Comparison of ENCODE assay signal across 9 cellular contexts in genomic region chr2:20012282-20013060, GRCh38. TPM values are rescaled to one million over a fixed set of nuclear protein-coding genes. Genes with fewer than 3 reads are reported as not detected.
A peak's percentile ranks its signal among the peaks of the same experiment; 100 is the strongest.
DNase-seq lines count a peak whose midpoint lies in the region; ATAC-seq, FAIRE-seq and TF ChIP-seq lines count a peak whose summit lies in the region.
"Had no signal": no experiment of that assay in that cellular context is flagged by ENCODE, and none has a peak within 500 bp of the region (broad histone marks: within the 10 kb centered on the region; RNA-seq: fewer than 3 reads in every experiment).

Gene MATN3 (minus strand): TSS chr2:20012668. CDS start chr2:20012631, 37 bp downstream.

- peak within 1 kb of the TSS; percentile 94 for H4K91ac ChIP-seq in mesenchymal stem cell (ENCODE audit: low read length)

- H3K79me2 ChIP-seq in PC-3 (ENCODE audit: low read length), result no peaks in the 10 kb centered on the region

- H3K27ac Mint-ChIP-seq in type B pancreatic cell, result peak within 1 kb of the TSS; percentile 65

- peak within 1 kb of the TSS; percentile 93 for H3K4me2 ChIP-seq in PC-3 (ENCODE audit: low read length)
- peak within 1 kb of the TSS; percentile 89 for H3K4me2 ChIP-seq in mesenchymal stem cell (ENCODE audit: low read length, poor library complexity, severe bottlenecking)

- no peaks in the 10 kb centered on the region for H3K27me3 ChIP-seq in PC-3 (ENCODE audit: low read length)
- H3K27me3 ChIP-seq in duodenal mucosa (ENCODE audit: control insufficient read depth in 1 of 2, insufficient read depth in 2 of 2, low read length in 2 of 2), result peaks cover 22 to 23% of the 10 kb centered on the region in 2 donors
- peaks cover 0 to 22% of the 10 kb centered on the region in 2 experiments for H3K27me3 ChIP-seq in mesenchymal stem cell (ENCODE audit: control insufficient read depth in 1 of 2, insufficient read depth in 1 of 2, low read length in 2 of 2)

- H3K9ac ChIP-seq in PC-3 (ENCODE audit: low read length), result peak within 1 kb of the TSS; percentile 53
- H3K9ac ChIP-seq in duodenal mucosa (ENCODE audit: low read depth in 1 of 2, low read length in 2 of 2), result no peak within 1 kb of the TSS
- H3K9ac ChIP-seq in mesenchymal stem cell (ENCODE audit: low read length), result peak within 1 kb of the TSS; percentile 81

- H3K27ac ChIP-seq in PC-3 (ENCODE audit: low read length), result no peak within 1 kb of the TSS
- H3K27ac ChIP-seq in duodenal mucosa (ENCODE audit: low read depth, low read length), result no peak within 1 kb of the TSS
- peak within 1 kb of the TSS; percentile 3 for H3K27ac ChIP-seq in mesenchymal stem cell (ENCODE audit: low read length, poor library complexity, severe bottlenecking)

- DNase-seq in GM12892 (ENCODE audit: insufficient read length) (peak; percentile 25), PC-3 (peak; percentile 59), mesenchymal stem cell (peak; percentile 31), type B pancreatic cell (ENCODE audit: extremely low spot score, unreplicated experiment) (peak; percentile 70), NCI-H2107 treated with DMSO at 0.1 percent for 48 hours (lab: John Stamatoyannopoulos, UW; ENCODE audit: unreplicated experiment) (no peak), GM12891 (ENCODE audit: insufficient read length, low spot score) (no peak)

- H3K79me1 ChIP-seq in mesenchymal stem cell (replicated peaks; ENCODE audit: low read length, poor library complexity, severe bottlenecking), result no peaks in the 10 kb centered on the region

- FAIRE-seq in GM12892 (lab: Jason Lieb, UNC), result no peak
- no peak for FAIRE-seq in GM12891 (lab: Jason Lieb, UNC)

- POLR2A ChIA-PET in PC-3 (lab: Charles Lee; ENCODE audit: unreplicated experiment), result no interaction called here

- H3K23ac ChIP-seq in mesenchymal stem cell (ENCODE audit: low read length in 2 of 2), result peak within 1 kb of the TSS in 1 of 2 experiments; percentile 98

- H3K4me3 Mint-ChIP-seq in type B pancreatic cell, result peak within 1 kb of the TSS; percentile 90

- peaks cover 3% of the 10 kb centered on the region for H3K36me3 Mint-ChIP-seq in type B pancreatic cell

- no peak for TF ChIP-seq POLR2A in GM12892 (IDR thresholded peaks at IDR 0.05; ENCODE audit: low read depth, low read length)
- no peak for TF ChIP-seq POLR2A in GM12891 (IDR thresholded peaks at IDR 0.05; ENCODE audit: low read depth, low read length)

- peaks cover 12% of the 10 kb centered on the region for H3K9me3 Mint-ChIP-seq in type B pancreatic cell

- no TSS peak for BruUV-seq in PC-3 (replicated peaks; lab: Mats Ljungman, UMichigan)

- ATAC-seq in PC-3 (peak; percentile 72), HG02970 (IDR thresholded peaks at IDR 0.05; ENCODE audit: low FRiP score, unreplicated experiment) (no peak)

- H3K4me3 ChIP-seq in PC-3 (ENCODE audit: low read length) (peak within 1 kb of the TSS; percentile 69), duodenal mucosa (ENCODE audit: low read depth in 1 of 2, low read length in 2 of 2) (peak within 1 kb of the TSS; percentile 45 to 61), mesenchymal stem cell (ENCODE audit: insufficient read depth in 1 of 2, low read depth in 1 of 2, low read length in 2 of 2) (peak within 1 kb of the TSS; percentile 69 to 76)

- intact Hi-C loops in PC-3 (cut with micrococcal nuclease), result no loop called here

- peak within 1 kb of the TSS; percentile 35 for H2BK5ac ChIP-seq in mesenchymal stem cell (ENCODE audit: low read depth, low read length, poor library complexity, severe bottlenecking)

- H3F3A ChIP-seq in PC-3 (ENCODE audit: low read length, unreplicated experiment), result no peaks in the 10 kb centered on the region

- peaks cover 47% of the 10 kb centered on the region for H3K27me3 Mint-ChIP-seq in type B pancreatic cell

- H2AFZ ChIP-seq in PC-3 (ENCODE audit: low read length) (peak within 1 kb of the TSS; percentile 98), mesenchymal stem cell (ENCODE audit: low read depth, low read length) (peak within 1 kb of the TSS; percentile 96)

- peak within 1 kb of the TSS; percentile 82 for H2BK15ac ChIP-seq in mesenchymal stem cell (ENCODE audit: low read depth, poor library complexity, severe bottlenecking)

- H3K18ac ChIP-seq in mesenchymal stem cell (ENCODE audit: low read depth in 1 of 2, low read length in 2 of 2), result peak within 1 kb of the TSS; percentile 74 to 97

- no peaks in the 10 kb centered on the region for H3K9me2 ChIP-seq in PC-3 (replicated peaks; ENCODE audit: low read length)

- H3K4ac ChIP-seq in mesenchymal stem cell (ENCODE audit: low read depth in 1 of 2, low read length in 2 of 2), result peak within 1 kb of the TSS; percentile 94 to 95

- peak within 1 kb of the TSS in 1 of 2 experiments; percentile 92 for H3K14ac ChIP-seq in mesenchymal stem cell (ENCODE audit: low read length in 2 of 2)

- peak within 1 kb of the TSS; percentile 98 for H4K8ac ChIP-seq in mesenchymal stem cell (ENCODE audit: low read length)

- TF ChIP-seq CTCF in PC-3 (conservative IDR thresholded peaks at IDR 0.05; ENCODE audit: low read depth, low read length), result no peak
- TF ChIP-seq CTCF in type B pancreatic cell (conservative IDR thresholded peaks at IDR 0.05), result no peak

- under 1% methylated on average over 77 of the region's 86 CpGs for WGBS in mesenchymal stem cell

- peaks cover 14% of the 10 kb centered on the region for H3K4me1 Mint-ChIP-seq in type B pancreatic cell (ENCODE audit: unreplicated experiment)

- H3K4me1 ChIP-seq in PC-3 (ENCODE audit: insufficient read depth, low read length), result peaks cover 18% of the 10 kb centered on the region
- peaks cover 0 to 11% of the 10 kb centered on the region in 2 donors for H3K4me1 ChIP-seq in duodenal mucosa (ENCODE audit: control insufficient read depth in 1 of 2, insufficient read depth in 2 of 2, low read length in 2 of 2)
- peaks cover 11% of the 10 kb centered on the region for H3K4me1 ChIP-seq in mesenchymal stem cell (ENCODE audit: control insufficient read depth, insufficient read depth, low read depth, low read length)

- peak within 1 kb of the TSS in 1 of 2 experiments; percentile 94 for H2BK12ac ChIP-seq in mesenchymal stem cell (ENCODE audit: low read length in 2 of 2)

- H2AK5ac ChIP-seq in mesenchymal stem cell (ENCODE audit: low read length, severe bottlenecking), result peak within 1 kb of the TSS; percentile 22

- H3K9me3 ChIP-seq in PC-3 (ENCODE audit: low read length) (no peaks in the 10 kb centered on the region), duodenal mucosa (ENCODE audit: control insufficient read depth in 1 of 2, low read length in 2 of 2) (no peaks in the 10 kb centered on the region), mesenchymal stem cell (ENCODE audit: control insufficient read depth, low read length) (no peaks in the 10 kb centered on the region)

- H3K36me3 ChIP-seq in PC-3 (ENCODE audit: low read depth, low read length), result no peaks in the 10 kb centered on the region
- H3K36me3 ChIP-seq in duodenal mucosa (ENCODE audit: control insufficient read depth in 1 of 2, insufficient read depth in 2 of 2, low read length in 2 of 2), result no peaks in the 10 kb centered on the region
- no peaks in the 10 kb centered on the region for H3K36me3 ChIP-seq in mesenchymal stem cell (ENCODE audit: control insufficient read depth in 1 of 2, insufficient read depth in 2 of 2, low read depth in 1 of 2, low read length in 2 of 2)

- CTCF ChIA-PET in PC-3 (lab: Charles Lee), result no interaction called here

- no peaks in the 10 kb centered on the region for H4K20me1 ChIP-seq in PC-3 (ENCODE audit: low read length)

- peak within 1 kb of the TSS; percentile 65 for H2BK120ac ChIP-seq in mesenchymal stem cell (ENCODE audit: low read depth, low read length)

TF ChIP-seq in GM12891, 5 proteins besides CTCF, POLR2A, EP300 and RAD21:
- TF ChIP-seq POLR2AphosphoS5 (IDR thresholded peaks at IDR 0.05; ENCODE audit: low read depth, low read length) (no peak), SPI1 (IDR thresholded peaks at IDR 0.05; ENCODE audit: low read depth, low read length) (no peak), PAX5 (IDR thresholded peaks at IDR 0.05; ENCODE audit: insufficient read depth, low read length, severe bottlenecking) (no peak), POU2F2 (IDR thresholded peaks at IDR 0.05; ENCODE audit: low read depth, low read length) (no peak), TAF1 (IDR thresholded peaks at IDR 0.05; ENCODE audit: low read depth, low read length) (no peak)

RNA-seq across cellular contexts. Expression of gene MATN3, which starts in this region (rescaled TPM):
- not detected for polyA plus RNA-seq in GM12892 (2012; ENCODE audit: missing spikeins)
- 1.1 and 1.6 TPM in 2 replicates for total RNA-seq in PC-3 (2014; rRNA removed)
- polyA plus RNA-seq in mesenchymal stem cell (2013, experiment 1 of 2), result 7.6 TPM
- 8.0 TPM for polyA plus RNA-seq in mesenchymal stem cell (2013, experiment 2 of 2)
- 0.45 and 3.0 TPM in 2 replicates for total RNA-seq in type B pancreatic cell (ENCODE audit: low replicate concordance)
- not detected for polyA plus RNA-seq in GM12891 (2012; ENCODE audit: low read depth, missing spikeins)
- total RNA-seq: T-helper 2 cell treated with Interferon-gamma antibody and Interleukin-4, amounts not matched to agents 100 ng/mL and 5 ng/mL, for 36 hours had no signal

Comparison
In these comparisons a context has a peak if more than half of its experiments do, and no peak if none do; other contexts are left out.
1. DNase-seq: peak in GM12892 (single experiment), PC-3 (single experiment), mesenchymal stem cell (single experiment) and type B pancreatic cell (single experiment); none in NCI-H2107 treated with DMSO at 0.1 percent for 48 hours (single experiment) and GM12891 (single experiment).
2. H3K9ac ChIP-seq: peak in PC-3 (single experiment) and mesenchymal stem cell (single experiment); none in duodenal mucosa (0 of 2).
3. Peak in every context shown above with its lines, with median percentiles within 50 percentile points of each other: H3K4me3 ChIP-seq.